In the genomic region with DNA sequence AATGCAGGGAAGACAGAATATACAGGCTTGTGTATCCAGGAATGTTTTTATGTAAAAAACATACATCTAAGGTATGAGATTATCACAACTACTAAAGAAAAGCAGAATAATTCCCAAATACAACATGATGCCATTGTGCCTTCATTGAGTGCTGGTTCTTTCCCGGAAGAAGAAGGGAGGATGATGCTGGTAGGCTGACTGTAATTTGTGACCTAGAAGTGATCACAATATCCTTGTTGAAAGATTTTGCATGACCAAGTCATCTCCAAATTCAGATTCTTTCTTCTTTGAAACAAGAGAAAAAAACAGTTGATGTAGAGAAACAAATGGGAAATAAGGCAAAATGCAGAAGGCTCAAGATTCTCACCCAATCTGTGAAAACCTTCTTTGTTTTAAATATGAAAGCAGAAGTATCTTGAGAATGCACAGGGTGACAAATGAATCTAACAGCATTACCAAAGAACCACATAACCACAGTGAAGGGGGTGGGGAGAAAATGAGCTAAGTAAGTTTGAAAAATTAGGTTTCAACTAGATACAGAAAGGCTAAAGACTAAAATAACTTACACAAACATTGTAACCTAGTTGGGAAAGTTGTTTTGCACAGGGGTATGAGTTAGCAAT, we compare ENCODE assay signal across 8 cellular contexts. TPM values are rescaled to one million over a fixed set of nuclear protein-coding genes. Genes with fewer than 3 reads are reported as not detected.
DNase-seq lines count a peak whose midpoint lies in the region; ATAC-seq and TF ChIP-seq lines count a peak whose summit lies in the region.

No MANE protein-coding gene starts in this region.

- BruUV-seq in Caco-2 (replicated peaks; lab: Mats Ljungman, UMichigan): no TSS peak

- intact Hi-C loops in Caco-2 (cut with micrococcal nuclease; ENCODE audit: unreplicated experiment) (no loop called here), body of pancreas (cut with DNase I) (no loop called here), left lung (cut with DNase I) (no loop called here)

- H3K27me3 ChIP-seq in iPS-20b (ENCODE audit: insufficient read depth, low read length) (no peaks in the 10 kb centered on the region), Caco-2 (replicated peaks; ENCODE audit: control insufficient read depth, insufficient read depth, low read length) (no peaks in the 10 kb centered on the region), body of pancreas (no peaks in the 10 kb centered on the region), left lung (no peaks in the 10 kb centered on the region)

- H3K27ac Mint-ChIP-seq in Caco-2 (ENCODE audit: unreplicated experiment): no peak overlapping the region

- H3K9me3 ChIP-seq in iPS-20b (ENCODE audit: insufficient read depth, low read depth, low read length) (no peaks in the 10 kb centered on the region), Caco-2 (no peaks in the 10 kb centered on the region), body of pancreas (no peaks in the 10 kb centered on the region), left lung (no peaks in the 10 kb centered on the region)

- TF ChIP-seq POLR2A in NB4 (IDR thresholded peaks at IDR 0.05; ENCODE audit: extremely low read depth, insufficient read length) (no peak), body of pancreas (IDR thresholded peaks at IDR 0.05) (no peak)

- H3K9ac ChIP-seq in iPS-20b (ENCODE audit: low read depth, low read length): peak overlapping the region; percentile 17; the same call in 1 of the 2 replicates

- H3K9me3 Mint-ChIP-seq in Caco-2 (ENCODE audit: unreplicated experiment): no peaks in the 10 kb centered on the region

- no peak overlapping the region for H3K4me3 Mint-ChIP-seq in Caco-2 (ENCODE audit: unreplicated experiment)

- H3K36me3 ChIP-seq in iPS-20b (ENCODE audit: insufficient read depth, low read depth, low read length): peaks cover 72% of the 10 kb centered on the region
- peaks cover 4% of the 10 kb centered on the region for H3K36me3 ChIP-seq in Caco-2 (ENCODE audit: control insufficient read depth, insufficient read depth, low read length)
- peaks cover 0 to 1% of the 10 kb centered on the region in 2 donors for H3K36me3 ChIP-seq in body of pancreas (replicated peaks in 1 of 2; ENCODE audit: insufficient read depth in 1 of 2, low read depth in 2 of 2)
- H3K36me3 ChIP-seq in left lung: peaks cover 0 to 38% of the 10 kb centered on the region in 2 donors

- H3K4me3 ChIP-seq in NB4 (ENCODE audit: low read depth, low read length): no peak overlapping the region
- peak overlapping the region; percentile 24; the same call in 1 of the 2 replicates for H3K4me3 ChIP-seq in iPS-20b (ENCODE audit: low read length)
- H3K4me3 ChIP-seq in Caco-2 (ENCODE audit: low read depth, low read length): no peak overlapping the region
- H3K4me3 ChIP-seq in body of pancreas: no peak overlapping the region
- no peak overlapping the region for H3K4me3 ChIP-seq in left lung

- peak; percentile 87 for ATAC-seq in GM18909 (IDR thresholded peaks at IDR 0.05; ENCODE audit: poor library complexity, unreplicated experiment)
- ATAC-seq in HG02798 (IDR thresholded peaks at IDR 0.05; ENCODE audit: poor library complexity, unreplicated experiment): peak; percentile 92
- no peak for ATAC-seq in body of pancreas
- ATAC-seq in left lung: no peak

- CTCF ChIA-PET in Caco-2 (lab: Charles Lee): interaction anchor here (0.6 kb wide), 1 partner anchor 1014 kb away, joined by 4 read pairs; no protein-coding TSS in a partner anchor

- WGBS in body of pancreas, 2 donors: 90 to 100% methylated on average over 1 of the region's 1 CpG

- TF ChIP-seq CTCF in NB4 (IDR thresholded peaks at IDR 0.05; ENCODE audit: low read depth, low read length): no peak
- no peak for TF ChIP-seq CTCF in Caco-2 (IDR thresholded peaks at IDR 0.05; ENCODE audit: insufficient read depth in 1 of 2, low read depth in 1 of 2, low read length in 1 of 2, severe bottlenecking in 1 of 2, unreplicated experiment in 1 of 2)
- TF ChIP-seq CTCF in body of pancreas (IDR thresholded peaks at IDR 0.05): no peak
- TF ChIP-seq CTCF in left lung (IDR thresholded peaks at IDR 0.05): no peak

- peaks cover 7% of the 10 kb centered on the region for H3K4me1 Mint-ChIP-seq in Caco-2 (ENCODE audit: low read depth, unreplicated experiment)

- H3K36me3 Mint-ChIP-seq in Caco-2 (ENCODE audit: insufficient read depth, unreplicated experiment): peaks cover 43% of the 10 kb centered on the region

- H3K27ac ChIP-seq in iPS-20b (ENCODE audit: low read length): no peak overlapping the region
- H3K27ac ChIP-seq in body of pancreas: no peak overlapping the region
- no peak overlapping the region for H3K27ac ChIP-seq in left lung

- POLR2A ChIA-PET in Caco-2 (lab: Charles Lee): no interaction called here

- H3K27me3 Mint-ChIP-seq in Caco-2 (ENCODE audit: insufficient read depth, unreplicated experiment): no peaks in the 10 kb centered on the region

- H3K4me1 ChIP-seq in iPS-20b (ENCODE audit: insufficient read depth, low read length) (peaks cover 20% of the 10 kb centered on the region), Caco-2 (no peaks in the 10 kb centered on the region), body of pancreas (peaks cover 11% of the 10 kb centered on the region), left lung (peaks cover 0 to 8% of the 10 kb centered on the region in 2 donors)

- DNase-seq in NB4 (ENCODE audit: low read depth) (peak; percentile 82), Caco-2 (no peak), body of pancreas (no peak), left lung (no peak)
- no peak for DNase-seq in activated effector memory CD4-positive, alpha-beta T cell treated with Interleukin-2 at 50 U/mL for 16 hours

RNA-seq across cellular contexts. Expression of a gene that starts 20.4 kb away (rescaled TPM):
- 64.8 and 80.0 TPM in 2 replicates for total RNA-seq in Caco-2 (2022)
- total RNA-seq in body of pancreas: 10 to 100 TPM in 1 of 2 donors, 1 to 10 TPM in 1; 9.2 to 18.9 TPM
- 10 to 100 TPM; 15.5 to 20.8 TPM for total RNA-seq in left lung

RNA-seq across cellular contexts. Expression of a gene that starts 20.5 kb away (rescaled TPM):
- total RNA-seq in Caco-2 (2022): 27.5 and 29.2 TPM in 2 replicates
- 10 to 100 TPM; 12.5 to 13.5 TPM for total RNA-seq in body of pancreas
- total RNA-seq in left lung: 10 to 100 TPM in 1 of 2 donors, 1 to 10 TPM in 1; 9.8 to 13.1 TPM

RNA-seq across cellular contexts. Expression of a gene that starts 39.0 kb away (rescaled TPM):
- total RNA-seq in Caco-2 (2022) (not detected in 2 replicates), body of pancreas (not detected), left lung (1 to 10 TPM in 1 of 2 donors, not detected in 1; 1.8 TPM)

Comparison
In these comparisons a context has a peak if more than half of its experiments do, and no peak if none do; other contexts are left out.
1. ATAC-seq: peak in GM18909 (single experiment) and HG02798 (single experiment); none in body of pancreas (single experiment) and left lung (single experiment).